In the genomic region with DNA sequence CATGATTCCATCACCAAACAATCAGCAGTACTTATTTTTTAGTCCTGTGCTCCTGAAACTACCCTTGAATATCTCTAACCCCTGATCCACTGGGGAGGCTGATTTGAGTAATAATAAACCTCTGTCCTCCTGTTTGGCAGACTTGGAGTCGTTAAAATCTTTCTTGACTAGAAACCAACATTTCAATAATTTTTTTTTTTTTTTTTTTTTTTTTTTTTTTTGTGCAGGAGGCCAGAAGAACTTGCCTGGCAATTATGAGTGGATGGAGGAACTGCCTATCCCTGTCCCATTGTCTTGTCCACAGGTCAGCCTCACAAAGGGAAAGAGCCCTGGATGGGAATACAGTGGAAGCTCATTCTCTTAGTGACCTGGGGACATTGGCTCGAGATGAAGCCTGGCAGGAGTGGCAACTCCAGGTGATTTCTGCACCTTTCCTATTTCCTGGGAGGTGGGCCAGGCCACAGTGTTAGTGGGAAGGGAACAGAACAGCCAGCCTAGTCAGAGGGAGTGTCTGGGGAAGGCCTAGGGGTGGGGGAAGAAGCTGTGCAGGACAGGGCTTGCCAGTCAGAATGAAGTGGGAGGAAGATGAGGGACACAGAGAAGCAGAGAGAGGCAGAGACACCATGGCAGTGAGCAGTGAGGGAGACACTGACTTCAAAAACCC, we compare ENCODE assay signal across 9 cellular contexts. TPM values are rescaled to one million over a fixed set of nuclear protein-coding genes. Genes with fewer than 3 reads are reported as not detected.
"Had no signal": no experiment of that assay in that cellular context is flagged by ENCODE, and none has a peak within 500 bp of the region (broad histone marks: within the 10 kb centered on the region; RNA-seq: fewer than 3 reads in every experiment).

No MANE protein-coding gene starts in this region.

RNA-seq across cellular contexts. Expression of gene PSG8, which starts 3.7 kb away (rescaled TPM):
- total RNA-seq: activated B cell treated with CpG ODN at 0.5 μM for 24 hours; activated CD4-positive, alpha-beta T cell treated with anti-CD3 and anti-CD28 coated beads, Interleukin-2, amount 10 ng/mL, durations not matched to agents 24 days and 14 days; activated CD8-positive, alpha-beta memory T cell treated with anti-CD3 and anti-CD28 coated beads, Interleukin-2, amount 10 ng/mL, durations not matched to agents 7 days and 5 days; activated naive CD4-positive, alpha-beta T cell treated with anti-CD3 and anti-CD28 coated beads, Interleukin-2, amount 50 U/mL, for 72 hours; activated T-helper 1 cell treated with anti-CD3 and anti-CD28 coated beads, Interleukin-12 subunit alpha, Interleukin-12 subunit beta, Interleukin-2, Interleukin-4 antibody, amounts not matched to agents 30 ng/mL and 10 ng/mL and 1 ng/mL, durations not matched to agents 14 hours and 24 hours and 36 hours; ascending aorta; cardiac septum; Peyer's patch; T-cell had no signal

RNA-seq across cellular contexts. Expression of gene PSG3, which starts 21.5 kb away (rescaled TPM):
- total RNA-seq: activated B cell treated with CpG ODN at 0.5 μM for 24 hours; activated CD4-positive, alpha-beta T cell treated with anti-CD3 and anti-CD28 coated beads, Interleukin-2, amount 10 ng/mL, durations not matched to agents 24 days and 14 days; activated CD8-positive, alpha-beta memory T cell treated with anti-CD3 and anti-CD28 coated beads, Interleukin-2, amount 10 ng/mL, durations not matched to agents 7 days and 5 days; activated T-helper 1 cell treated with anti-CD3 and anti-CD28 coated beads, Interleukin-12 subunit alpha, Interleukin-12 subunit beta, Interleukin-2, Interleukin-4 antibody, amounts not matched to agents 30 ng/mL and 10 ng/mL and 1 ng/mL, durations not matched to agents 14 hours and 24 hours and 36 hours; ascending aorta; cardiac septum; Peyer's patch; T-cell had no signal
